Comparison of ENCODE assay signal across 1 cellular context in genomic region chr10:63236113-63236935, GRCh38.
A peak's percentile ranks its signal among the peaks of the same experiment; 100 is the strongest.
TF ChIP-seq lines count a peak whose summit lies in the region.

No MANE protein-coding gene starts in this region.

TF ChIP-seq in GM12878, 131 proteins besides CTCF, POLR2A, EP300 and RAD21 (continued from another document):
- peak; percentile 83 for TF ChIP-seq RELB (IDR thresholded peaks at IDR 0.05; ENCODE audit: low read depth)
- no peak for TF ChIP-seq SREBF2 (IDR thresholded peaks at IDR 0.05; ENCODE audit: low read length)
- TF ChIP-seq HSF1 (IDR thresholded peaks at IDR 0.05; ENCODE audit: low read depth, low read length) = no peak
- TF ChIP-seq CEBPZ (IDR thresholded peaks at IDR 0.05; ENCODE audit: low read depth, low read length) = no peak
- peak; percentile 77 for TF ChIP-seq ATF7 (IDR thresholded peaks at IDR 0.05; ENCODE audit: low read depth)
- peak; percentile 78 for TF ChIP-seq JUND (IDR thresholded peaks at IDR 0.05; ENCODE audit: low read depth, low read length)
- 0 out of 2 replicates have a peak, but pooled peaks have one; percentile 76 for TF ChIP-seq CBX5 (IDR thresholded peaks at IDR 0.05; ENCODE audit: low read depth)
- TF ChIP-seq RAD51 (IDR thresholded peaks at IDR 0.05) = peak; percentile 74
- TF ChIP-seq TCF12 (IDR thresholded peaks at IDR 0.05; ENCODE audit: low read depth, low read length) = peak; percentile 45; the same call in 1 of the 2 replicates
- TF ChIP-seq YY1 (IDR thresholded peaks at IDR 0.05; ENCODE audit: low read depth, low read length) = no peak
- TF ChIP-seq NBN (IDR thresholded peaks at IDR 0.05) = peak; percentile 50; the same call in 1 of the 2 replicates
- no peak for TF ChIP-seq CHD1 (IDR thresholded peaks at IDR 0.05; ENCODE audit: low read depth, low read length)
- TF ChIP-seq RUNX3 (IDR thresholded peaks at IDR 0.05; ENCODE audit: low read length) = peak; percentile 94
- TF ChIP-seq SMAD1 (IDR thresholded peaks at IDR 0.05; ENCODE audit: low read depth, partially characterized antibody) = peak; percentile 35
- TF ChIP-seq SKIL (IDR thresholded peaks at IDR 0.05; ENCODE audit: low read depth, poor library complexity, severe bottlenecking) = peak; percentile 61
- peak; percentile 87 for TF ChIP-seq ATF2 (IDR thresholded peaks at IDR 0.05; ENCODE audit: low read length)
- peak; percentile 58 for TF ChIP-seq BCL3 (IDR thresholded peaks at IDR 0.05; ENCODE audit: borderline replicate concordance, insufficient read depth, low read depth, low read length, poor library complexity, severe bottlenecking)
- peak; percentile 54; the same call in 1 of the 2 replicates for TF ChIP-seq CREB1 (IDR thresholded peaks at IDR 0.05; ENCODE audit: low read depth)
- TF ChIP-seq IKZF2 (IDR thresholded peaks at IDR 0.05) = peak; percentile 87 to 90
- TF ChIP-seq CREM (IDR thresholded peaks at IDR 0.05; ENCODE audit: low read depth) = peak; percentile 81
- peak; percentile 44; the same call in 1 of the 2 replicates for TF ChIP-seq SPI1 (IDR thresholded peaks at IDR 0.05; ENCODE audit: borderline replicate concordance, insufficient read depth, low read depth, low read length)
- 0 out of 2 replicates have a peak, but pooled peaks have one; percentile 18 for TF ChIP-seq NKRF (conservative IDR thresholded peaks at IDR 0.05)
- TF ChIP-seq RB1 (IDR thresholded peaks at IDR 0.05; ENCODE audit: borderline replicate concordance) = no peak
- peak; percentile 81 to 82; a peak in 3 of 4 replicates for TF ChIP-seq BHLHE40 (IDR thresholded peaks at IDR 0.05; ENCODE audit: borderline replicate concordance in 1 of 2, low read depth in 2 of 2, low read length in 1 of 2)
- peak; percentile 71; the same call in 1 of the 2 replicates for TF ChIP-seq DPF2 (IDR thresholded peaks at IDR 0.05)
- peak; percentile 39; the same call in 1 of the 2 replicates for TF ChIP-seq ZNF217 (IDR thresholded peaks at IDR 0.05)
- TF ChIP-seq E2F8 (IDR thresholded peaks at IDR 0.05; ENCODE audit: low read depth, partially characterized antibody) = peak; percentile 48
- TF ChIP-seq BRCA1 (IDR thresholded peaks at IDR 0.05; ENCODE audit: low read depth, low read length) = no peak
- TF ChIP-seq IKZF1 (conservative IDR thresholded peaks at IDR 0.05) = peak; percentile 87
- 0 out of 2 replicates have a peak, but pooled peaks have one; percentile 38 for TF ChIP-seq GABPA (IDR thresholded peaks at IDR 0.05; ENCODE audit: low read depth)
- TF ChIP-seq FOXK2 (IDR thresholded peaks at IDR 0.05) = no peak
- TF ChIP-seq MTA2 (IDR thresholded peaks at IDR 0.05; ENCODE audit: low read depth) = peak; percentile 61; the same call in 1 of the 2 replicates
- TF ChIP-seq CHD2 (IDR thresholded peaks at IDR 0.05; ENCODE audit: borderline replicate concordance, low read depth, low read length) = no peak
- peak; percentile 46; the same call in 1 of the 2 replicates for TF ChIP-seq NR2F1 (conservative IDR thresholded peaks at IDR 0.05)
